ENCODE assay signal across 24 cellular contexts in genomic region chr7:108839091-108839490, GRCh38.
"Had no signal": no experiment of that assay in that cellular context is flagged by ENCODE, and none has a peak within 500 bp of the region (broad histone marks: within the 10 kb centered on the region; RNA-seq: fewer than 3 reads in every experiment).

No MANE protein-coding gene starts in this region.

- H3K27me3 Mint-ChIP-seq: activated T-helper 17 cell treated with anti-CD3 and anti-CD28 coated beads, Interleukin-2, amount 50 U/mL, for 72 hours; natural killer cell treated with Interleukin-12 subunit alpha and Interleukin-12 subunit beta and Interleukin-15 and Interleukin-18, amount 100 ng/mL, for 72 hours had no signal

- H3K4me1 Mint-ChIP-seq: activated T-helper 17 cell treated with anti-CD3 and anti-CD28 coated beads, Interleukin-2, amount 50 U/mL, for 72 hours; memory B cell had no signal

- DNase-seq: activated CD4-positive, alpha-beta T cell treated with anti-CD3 and anti-CD28 coated beads, Interleukin-2, amount 50 U/mL, for 4 hours; activated CD4-positive, CD25-positive, alpha-beta regulatory T cell treated with anti-CD3 and anti-CD28 coated beads, Interleukin-2, amount 50 U/mL, for 72 hours; activated naive CD4-positive, alpha-beta T cell treated with Interleukin-2 at 50 U/mL for 16 hours; activated T-cell treated with anti-CD3 and anti-CD28 coated beads for 4 hours; caudate nucleus; hippocampal formation; kidney; left ventricle myocardium superior; nucleus accumbens; posterior cingulate gyrus; SK-N-SH; stimulated activated CD4-positive, alpha-beta T cell treated with anti-CD3 and anti-CD28 coated beads, Interleukin-4, amount 100 ng/mL, for 4 hours; stimulated activated CD8-positive, alpha-beta memory T cell treated with anti-CD3 and anti-CD28 coated beads, Interleukin-4, amount 100 ng/mL, for 48 hours; stimulated activated naive CD4-positive, alpha-beta T cell treated with Interleukin-2 at 50 U/mL for 16 hours; T-helper 1 cell; T1000; trophoblast cell had no signal

- H3K36me3 Mint-ChIP-seq: memory B cell; natural killer cell treated with Interleukin-12 subunit alpha and Interleukin-12 subunit beta and Interleukin-15 and Interleukin-18, amount 100 ng/mL, for 72 hours had no signal

- H3K4me3 Mint-ChIP-seq: activated T-helper 17 cell treated with anti-CD3 and anti-CD28 coated beads, Interleukin-2, amount 50 U/mL, for 72 hours; memory B cell; natural killer cell treated with Interleukin-12 subunit alpha and Interleukin-12 subunit beta and Interleukin-15 and Interleukin-18, amount 100 ng/mL, for 72 hours had no signal

- H3K27ac Mint-ChIP-seq: activated T-helper 17 cell treated with anti-CD3 and anti-CD28 coated beads, Interleukin-2, amount 50 U/mL, for 72 hours; memory B cell; natural killer cell treated with Interleukin-12 subunit alpha and Interleukin-12 subunit beta and Interleukin-15 and Interleukin-18, amount 100 ng/mL, for 72 hours had no signal

- ATAC-seq: activated T-helper 17 cell treated with anti-CD3 and anti-CD28 coated beads, Interleukin-2, amount 50 U/mL, for 72 hours; left ventricle myocardium superior; natural killer cell treated with Interleukin-12 subunit alpha and Interleukin-12 subunit beta and Interleukin-15 and Interleukin-18, amount 100 ng/mL, for 72 hours had no signal

- H3K4me3 ChIP-seq: ascending aorta, esophagus muscularis mucosa, right atrium auricular region, smooth muscle cell had no signal
